Comparison of ENCODE assay signal across 30 cellular contexts in genomic region chr13:33727356-33728083, GRCh38.
DNase-seq lines count a peak whose midpoint lies in the region; ATAC-seq, FAIRE-seq and TF ChIP-seq lines count a peak whose summit lies in the region.
"Had no signal": no experiment of that assay in that cellular context is flagged by ENCODE, and none has a peak within 500 bp of the region (broad histone marks: within the 10 kb centered on the region; RNA-seq: fewer than 3 reads in every experiment).

No MANE protein-coding gene starts in this region.

- H3K4me1 ChIP-seq in GM12878 (ENCODE audit: control insufficient read depth, insufficient read depth, low read length): peaks cover 55% of the 10 kb centered on the region
- H3K4me1 ChIP-seq in osteoblast (ENCODE audit: insufficient read depth, low read length): peaks cover 11% of the 10 kb centered on the region
- H3K4me1 ChIP-seq in gastrocnemius medialis: peaks cover 7 to 12% of the 10 kb centered on the region in 2 donors
- H3K4me1 ChIP-seq in foreskin keratinocyte: peaks cover 10% of the 10 kb centered on the region

- no peak for TF ChIP-seq EP300 in GM12878 (IDR thresholded peaks at IDR 0.05; ENCODE audit: borderline replicate concordance in 1 of 2, control insufficient read depth in 1 of 2, low read depth in 2 of 2, low read length in 2 of 2)

- CTCF ChIA-PET in GM12878 (lab: Yijun Ruan, JAX): interaction anchor here (1.1 to 3.3 kb wide), 3 partner anchors 48 to 1437 kb away, joined by 4 to 29 read pairs (median 5); no protein-coding TSS in a partner anchor

- H4K20me1 ChIP-seq in GM12878 (ENCODE audit: control insufficient read depth, insufficient read depth) (no peaks in the 10 kb centered on the region), osteoblast (ENCODE audit: insufficient read depth, low read length) (no peaks in the 10 kb centered on the region)

- H3K4me1 Mint-ChIP-seq in CD14-positive monocyte: peaks cover 73% of the 10 kb centered on the region

- H3K9me3 ChIP-seq in GM12878 (replicated peaks; ENCODE audit: control insufficient read depth, insufficient read depth, low read length) (no peaks in the 10 kb centered on the region; the same call in 2 of the 3 replicates), osteoblast (ENCODE audit: low read depth, low read length) (no peaks in the 10 kb centered on the region), gastrocnemius medialis (no peaks in the 10 kb centered on the region)
- H3K9me3 ChIP-seq: body of pancreas, psoas muscle, tibial artery had no signal

- H2AFZ ChIP-seq in GM12878 (ENCODE audit: control insufficient read depth, low read depth, low read length) (peak overlapping the region; percentile 18; the same call in 1 of the 2 replicates), osteoblast (ENCODE audit: low read length) (no peak overlapping the region)

- H3K4me3 ChIP-seq in HL-60 (replicated peaks; ENCODE audit: insufficient read depth, low read length) (no peak overlapping the region), GM12878 (no peak overlapping the region), osteoblast (ENCODE audit: insufficient read depth, low read length) (no peak overlapping the region), gastrocnemius medialis (no peak overlapping the region)
- H3K4me3 ChIP-seq: body of pancreas, dorsolateral prefrontal cortex, psoas muscle, tibial artery had no signal

- no peaks in the 10 kb centered on the region for H3K27me3 ChIP-seq in HL-60 (ENCODE audit: insufficient read depth, poor library complexity, severe bottlenecking)
- no peaks in the 10 kb centered on the region for H3K27me3 ChIP-seq in GM12878 (replicated peaks in 1 of 2; ENCODE audit: control insufficient read depth in 2 of 2, insufficient read depth in 2 of 2, low read length in 1 of 2)
- no peaks in the 10 kb centered on the region for H3K27me3 ChIP-seq in osteoblast (ENCODE audit: insufficient read depth, low read length)
- H3K27me3 ChIP-seq in gastrocnemius medialis: no peaks in the 10 kb centered on the region
- no peaks in the 10 kb centered on the region for H3K27me3 ChIP-seq in foreskin keratinocyte
- H3K27me3 ChIP-seq: body of pancreas, dorsolateral prefrontal cortex, tibial artery had no signal

- TF ChIP-seq RAD21 in GM12878 (IDR thresholded peaks at IDR 0.05; ENCODE audit: insufficient read depth, low read depth, low read length): no peak

- H3K9ac ChIP-seq in GM12878 (ENCODE audit: control insufficient read depth, insufficient read depth, low read length): no peak overlapping the region; the same call in 1 of the 2 replicates

- H3K27ac Mint-ChIP-seq in CD14-positive monocyte: peak overlapping the region; percentile 88 to 99 (median 97)
- H3K27ac Mint-ChIP-seq: activated naive CD8-positive, alpha-beta T cell treated with anti-CD3 and anti-CD28 coated beads, Interleukin-2, amount 10 ng/mL, durations not matched to agents 7 days and 5 days; HFFc6; stimulated activated naive CD8-positive, alpha-beta T cell treated with anti-CD3 and anti-CD28 coated beads, Interleukin-15, amount 100 ng/mL, for 72 hours had no signal

- H3K4me2 ChIP-seq in GM12878 (ENCODE audit: control insufficient read depth, insufficient read depth) (peak overlapping the region; percentile 90), osteoblast (ENCODE audit: insufficient read depth, low read length) (no peak overlapping the region)

- no peaks in the 10 kb centered on the region for H3K36me3 ChIP-seq in GM12878 (ENCODE audit: control insufficient read depth in 2 of 2, insufficient read depth in 2 of 2, low read length in 1 of 2)
- H3K36me3 ChIP-seq in osteoblast (ENCODE audit: insufficient read depth, low read length): no peaks in the 10 kb centered on the region
- no peaks in the 10 kb centered on the region for H3K36me3 ChIP-seq in gastrocnemius medialis
- H3K36me3 ChIP-seq: tibial artery, WERI-Rb-1 had no signal

- no peaks in the 10 kb centered on the region for H3K79me2 ChIP-seq in GM12878 (ENCODE audit: control insufficient read depth, insufficient read depth, low read length)
- H3K79me2 ChIP-seq in osteoblast (ENCODE audit: insufficient read depth, low read length): no peaks in the 10 kb centered on the region

- DNase-seq in CD14-positive monocyte (ENCODE audit: low spot score) (no peak), HL-60 (ENCODE audit: low read depth in 1 of 2, low spot score in 1 of 2) (no peak), GM12878 (ENCODE audit: low read depth, low spot score) (no peak), osteoblast (ENCODE audit: insufficient read length, low spot score, missing footprints) (peak; percentile 47), NCI-H345 treated with DMSO at 0.1 percent for 48 hours (lab: John Stamatoyannopoulos, UW; ENCODE audit: unreplicated experiment) (no peak), AML-193 (lab: John Stamatoyannopoulos, UW) (no peak), gastrocnemius medialis (no peak), foreskin keratinocyte (no peak)
- DNase-seq: activated CD4-positive, alpha-beta T cell treated with anti-CD3 and anti-CD28 coated beads for 48 hours; activated CD8-positive, alpha-beta memory T cell treated with anti-CD3 and anti-CD28 coated beads for 24 hours; activated gamma-delta T cell; activated naive CD8-positive, alpha-beta T cell treated with anti-CD3 and anti-CD28 coated beads, Interleukin-2, amount 10 ng/mL, durations not matched to agents 7 days and 5 days; cerebellar nuclear complex; GF-D8; GOT3; HFFc6; KG1; mesenchymal stem cell; NCI-H1436 treated with DMSO at 0.1 percent for 48 hours; SHP77; stimulated activated naive CD8-positive, alpha-beta T cell treated with anti-CD3 and anti-CD28 coated beads, Interleukin-15, amount 100 ng/mL, for 72 hours; SW 1271; T-helper 9 cell; WERI-Rb-1 had no signal

- peak overlapping the region; percentile 76 for H3K27ac ChIP-seq in HL-60 (replicated peaks)
- H3K27ac ChIP-seq in GM12878 (ENCODE audit: control insufficient read depth, insufficient read depth): peak overlapping the region; percentile 96
- H3K27ac ChIP-seq in osteoblast (ENCODE audit: low read depth, low read length): no peak overlapping the region
- H3K27ac ChIP-seq in gastrocnemius medialis: no peak overlapping the region
- H3K27ac ChIP-seq in foreskin keratinocyte: no peak overlapping the region
- H3K27ac ChIP-seq: C4-2B, psoas muscle, tibial artery, WERI-Rb-1 had no signal

- H3K36me3 Mint-ChIP-seq in CD14-positive monocyte: no peaks in the 10 kb centered on the region
- H3K36me3 Mint-ChIP-seq: activated naive CD8-positive, alpha-beta T cell treated with anti-CD3 and anti-CD28 coated beads, Interleukin-2, amount 10 ng/mL, durations not matched to agents 7 days and 5 days had no signal

- POLR2A ChIA-PET in GM12878 (lab: Charles Lee): interaction anchor here (0.7 to 5.7 kb wide), 2 partner anchors 16 to 39 kb away, joined by 3 to 18 read pairs; no protein-coding TSS in a partner anchor

- no TSS peak for BruUV-seq in GM12878 (replicated peaks; lab: Mats Ljungman, UMichigan)

- H3K9me3 Mint-ChIP-seq in CD14-positive monocyte: peaks cover 0 to 3% (median 0%) of the 10 kb centered on the region in 7 donors
- H3K9me3 Mint-ChIP-seq: activated naive CD8-positive, alpha-beta T cell treated with anti-CD3 and anti-CD28 coated beads, Interleukin-2, amount 10 ng/mL, durations not matched to agents 7 days and 5 days; HFFc6; stimulated activated naive CD8-positive, alpha-beta T cell treated with anti-CD3 and anti-CD28 coated beads, Interleukin-15, amount 100 ng/mL, for 72 hours had no signal

- TF ChIP-seq CTCF in CD14-positive monocyte (IDR thresholded peaks at IDR 0.05) (no peak), HL-60 (IDR thresholded peaks at IDR 0.05; ENCODE audit: insufficient read depth, low read length) (no peak), GM12878 (IDR thresholded peaks at IDR 0.05 in 2 of 3, conservative IDR thresholded peaks at IDR 0.05 in 1 of 3; ENCODE audit: control insufficient read depth in 2 of 3, extremely low read depth in 1 of 3, insufficient read depth in 1 of 3, low read depth in 3 of 3, low read length in 3 of 3) (no peak), osteoblast (IDR thresholded peaks at IDR 0.05; ENCODE audit: extremely low read depth, low read depth, low read length) (no peak), gastrocnemius medialis (IDR thresholded peaks at IDR 0.05 in 4 of 5, conservative IDR thresholded peaks at IDR 0.05 in 1 of 5) (no peak), foreskin keratinocyte (conservative IDR thresholded peaks at IDR 0.05) (no peak)

- in situ Hi-C loops in GM12878 (cut with MboI) (no loop called here), gastrocnemius medialis (cut with MboI; ENCODE audit: low sequenced_read_pairs in 4 of 4) (loop anchor here in 3 of 4 donors (10.0 kb wide), 1 partner anchor 183 kb away; no protein-coding TSS in a partner anchor)

- TF ChIP-seq POLR2A in GM12878 (IDR thresholded peaks at IDR 0.05; ENCODE audit: low read depth, low read length) (no peak), gastrocnemius medialis (IDR thresholded peaks at IDR 0.05) (no peak)

- ATAC-seq in GM12878 (peak; percentile 34), gastrocnemius medialis (no peak), foreskin keratinocyte (no peak)
- ATAC-seq: PC-3; stimulated activated naive CD8-positive, alpha-beta T cell treated with anti-CD3 and anti-CD28 coated beads, Interleukin-15, amount 100 ng/mL, for 72 hours had no signal

- RAD21 ChIA-PET in GM12878 (lab: Charles Lee; ENCODE audit: unreplicated experiment): interaction anchor here (1.9 to 6.4 kb wide), 3 partner anchors 48 to 184 kb away, joined by 8 to 82 read pairs (median 12); partner anchors contain the start of gene RFC3

- intact Hi-C loops in CD14-positive monocyte (cut with micrococcal nuclease): loop anchor here (10.0 kb wide), 2 partner anchors 183 to 363 kb away; no protein-coding TSS in a partner anchor
- intact Hi-C loops in GM12878 (cut with micrococcal nuclease; ENCODE audit: unreplicated experiment): loop anchor here (1.0 to 10.0 kb wide), 5 partner anchors 17 to 1437 kb away; no protein-coding TSS in a partner anchor
- intact Hi-C loops in gastrocnemius medialis (cut with DNase I; ENCODE audit: low total_unique reads): no loop called here

- 68% methylated on average over 3 of the region's 3 CpGs for WGBS in GM12878 (ENCODE audit: insufficient coverage, insufficient replicate concordance, low lambda C conversion rate, missing lambda C conversion rate)

- H3K27me3 Mint-ChIP-seq in CD14-positive monocyte (ENCODE audit: low read depth in 3 of 3): peaks cover 0 to 7% (median 0%) of the 10 kb centered on the region in 3 donors
- H3K27me3 Mint-ChIP-seq: activated naive CD8-positive, alpha-beta T cell treated with anti-CD3 and anti-CD28 coated beads, Interleukin-2, amount 10 ng/mL, durations not matched to agents 7 days and 5 days; stimulated activated naive CD8-positive, alpha-beta T cell treated with anti-CD3 and anti-CD28 coated beads, Interleukin-15, amount 100 ng/mL, for 72 hours had no signal

- H3K4me3 Mint-ChIP-seq in CD14-positive monocyte: no peak overlapping the region
- H3K4me3 Mint-ChIP-seq: activated naive CD8-positive, alpha-beta T cell treated with anti-CD3 and anti-CD28 coated beads, Interleukin-2, amount 10 ng/mL, durations not matched to agents 7 days and 5 days; HFFc6; stimulated activated naive CD8-positive, alpha-beta T cell treated with anti-CD3 and anti-CD28 coated beads, Interleukin-15, amount 100 ng/mL, for 72 hours had no signal

- SMC1A ChIA-PET in GM12878 (lab: Charles Lee; ENCODE audit: uncharacterized antibody, unreplicated experiment): interaction anchor here (1.1 to 5.1 kb wide), 7 partner anchors 48 to 581 kb away, joined by 3 to 43 read pairs (median 6); partner anchors contain the start of gene RFC3

- FAIRE-seq in GM12878 (lab: Jason Lieb, UNC): no peak

Comparison
In these comparisons a context has a peak if more than half of its experiments do, and no peak if none do; other contexts are left out.
1. H3K27ac ChIP-seq: peak in HL-60 (single experiment) and GM12878 (single experiment); none in osteoblast (single experiment), gastrocnemius medialis (0 of 4) and foreskin keratinocyte (single experiment).